Comparison of ENCODE assay signal across 30 cellular contexts in genomic region chr4:154711522-154711921, GRCh38. TPM values are rescaled to one million over a fixed set of nuclear protein-coding genes. Genes with fewer than 3 reads are reported as not detected.
"Had no signal": no experiment of that assay in that cellular context is flagged by ENCODE, and none has a peak within 500 bp of the region (broad histone marks: within the 10 kb centered on the region; RNA-seq: fewer than 3 reads in every experiment).

No MANE protein-coding gene starts in this region.

- H3K9me3 ChIP-seq: ovary, psoas muscle, spleen, stomach, thoracic aorta, thyroid gland, tibial nerve, upper lobe of left lung, vagina had no signal

- H3K36me3 ChIP-seq: neural progenitor cell, ovary, spleen, stomach, thoracic aorta, thyroid gland, tibial nerve, upper lobe of left lung, vagina had no signal

- H3K27ac ChIP-seq: neural progenitor cell, ovary, parathyroid adenoma, psoas muscle, skin epidermis, spleen, stomach, thoracic aorta, thyroid gland, tibial nerve, upper lobe of left lung, vagina had no signal

- H3K79me2 ChIP-seq: parathyroid adenoma had no signal

- H3K9ac ChIP-seq: neural progenitor cell, parathyroid adenoma had no signal

- H3K4me1 ChIP-seq: neural progenitor cell, parathyroid adenoma, psoas muscle, spleen, stomach, thyroid gland, tibial nerve, upper lobe of left lung, vagina had no signal

- ATAC-seq: naive thymus-derived CD4-positive, alpha-beta T cell; natural killer cell; psoas muscle; right cardiac atrium; sciatic nerve; stimulated activated memory B cell treated with anti-CD40 and anti-IgM and Interleukin-4, amounts not matched to agents 10 μg/mL and 1 μg/mL and 100 μg/mL, for 72 hours had no signal

- H2AFZ ChIP-seq: neural progenitor cell, parathyroid adenoma had no signal

- H3K27me3 ChIP-seq: neural progenitor cell, ovary, spleen, stomach, thyroid gland, tibial nerve, upper lobe of left lung, vagina had no signal

- FAIRE-seq: urothelium cell line had no signal

- H3K4me2 ChIP-seq: neural progenitor cell, smooth muscle cell had no signal

- DNase-seq: naive thymus-derived CD4-positive, alpha-beta T cell; natural killer cell; occipital lobe; ovary; posterior cingulate gyrus; psoas muscle; right cardiac atrium; spleen; stimulated activated CD4-positive, alpha-beta T cell treated with anti-CD3 and anti-CD28 coated beads, Interleukin-12 subunit alpha, Interleukin-12 subunit beta, amount 100 ng/mL, for 4 hours; stimulated activated CD4-positive, alpha-beta T cell treated with anti-CD3 and anti-CD28 coated beads, Interleukin-1b, Interleukin-23, amount 100 ng/mL, for 48 hours; stimulated activated CD4-positive, alpha-beta T cell treated with anti-CD3 and anti-CD28 coated beads, Interleukin-4, amount 100 ng/mL, for 1 hour; stimulated activated CD4-positive, alpha-beta T cell treated with anti-CD3 and anti-CD28 coated beads, Interleukin-4, amount 100 ng/mL, for 4 hours; stimulated activated CD8-positive, alpha-beta memory T cell treated with anti-CD3 and anti-CD28 coated beads, Interleukin-4, amount 100 ng/mL, for 48 hours; stimulated activated naive CD4-positive, alpha-beta T cell; stomach; thyroid gland; trophoblast cell; upper lobe of left lung had no signal

- H3K4me3 ChIP-seq: neural progenitor cell, ovary, psoas muscle, skin epidermis, smooth muscle cell, spleen, stomach, thoracic aorta, thyroid gland, tibial nerve, upper lobe of left lung, vagina had no signal

RNA-seq across cellular contexts. Expression of gene LRAT, which starts 32.3 kb away (rescaled TPM):
- total RNA-seq: naive thymus-derived CD4-positive, alpha-beta T cell; natural killer cell; osteoblast; psoas muscle; spleen; subcutaneous adipose tissue; thoracic aorta; vagina had no signal
- polyA plus RNA-seq: naive thymus-derived CD4-positive, alpha-beta T cell had no signal
